ENCODE assay signal across 1 cellular context in the genomic region with DNA sequence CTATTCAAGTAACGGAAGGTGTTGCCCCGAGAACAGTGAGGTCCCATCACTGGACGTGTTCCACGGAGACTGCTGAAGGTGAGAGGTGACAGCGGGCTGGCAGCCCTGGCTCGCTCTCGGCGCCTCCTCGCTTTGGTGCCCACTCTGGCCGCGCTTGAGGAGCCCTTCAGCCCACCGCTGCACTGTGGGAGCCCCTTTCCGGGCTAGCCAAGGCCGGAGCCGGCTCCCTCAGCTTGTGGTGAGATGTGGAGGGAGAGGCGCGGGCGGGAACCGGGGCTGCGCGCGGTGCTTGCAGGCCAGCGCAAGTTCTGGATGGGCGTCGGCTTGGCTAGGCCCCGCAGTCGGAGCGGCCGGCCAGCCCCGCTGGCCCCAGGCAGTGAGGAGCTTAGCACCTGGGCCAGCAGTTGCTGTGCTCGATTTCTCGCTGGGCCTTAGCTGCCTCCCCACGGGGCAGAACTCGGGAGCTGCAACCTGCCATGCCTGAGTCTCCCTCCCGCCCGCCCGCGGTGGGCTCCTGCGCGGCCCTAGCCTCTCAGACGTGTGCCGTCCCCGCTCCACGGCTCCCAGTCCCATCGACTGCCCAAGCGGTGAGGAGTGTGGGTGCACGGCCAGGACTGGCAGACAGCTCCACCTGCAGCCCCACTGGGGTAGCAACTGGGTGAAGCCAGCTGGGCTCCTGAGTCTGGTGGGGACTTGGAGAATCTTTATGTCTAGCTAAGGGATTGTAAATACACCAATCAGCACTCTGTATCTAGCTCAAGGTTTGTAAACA.
TF ChIP-seq lines count a peak whose summit lies in the region.

No MANE protein-coding gene starts in this region.

TF ChIP-seq in IMR-90, 13 proteins besides CTCF, POLR2A, EP300 and RAD21 (continued from another document):
- TF ChIP-seq NFE2L2 (IDR thresholded peaks at IDR 0.05; ENCODE audit: low read depth, low read length) (no peak), RCOR1 (IDR thresholded peaks at IDR 0.05; ENCODE audit: insufficient replicate concordance, low read length) (no peak), MAZ (IDR thresholded peaks at IDR 0.05; ENCODE audit: borderline replicate concordance, low read depth, low read length) (no peak), MAFK (IDR thresholded peaks at IDR 0.05; ENCODE audit: low read depth, low read length) (no peak), MXI1 (IDR thresholded peaks at IDR 0.05; ENCODE audit: borderline replicate concordance, low read depth, low read length) (no peak), CEBPB (IDR thresholded peaks at IDR 0.05; ENCODE audit: low read depth, low read length) (no peak), RFX5 (IDR thresholded peaks at IDR 0.05; ENCODE audit: low read depth, low read length) (no peak), BHLHE40 (IDR thresholded peaks at IDR 0.05; ENCODE audit: low read depth, low read length) (no peak), CHD1 (IDR thresholded peaks at IDR 0.05; ENCODE audit: low read depth, low read length) (no peak)
- TF ChIP-seq, protein P1, sequence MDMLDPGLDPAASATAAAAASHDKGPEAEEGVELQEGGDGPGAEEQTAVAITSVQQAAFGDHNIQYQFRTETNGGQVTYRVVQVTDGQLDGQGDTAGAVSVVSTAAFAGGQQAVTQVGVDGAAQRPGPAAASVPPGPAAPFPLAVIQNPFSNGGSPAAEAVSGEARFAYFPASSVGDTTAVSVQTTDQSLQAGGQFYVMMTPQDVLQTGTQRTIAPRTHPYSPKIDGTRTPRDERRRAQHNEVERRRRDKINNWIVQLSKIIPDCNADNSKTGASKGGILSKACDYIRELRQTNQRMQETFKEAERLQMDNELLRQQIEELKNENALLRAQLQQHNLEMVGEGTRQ (IDR thresholded peaks at IDR 0.05; ENCODE audit: low read depth, low read length) = no peak
- TF ChIP-seq, protein P2, sequence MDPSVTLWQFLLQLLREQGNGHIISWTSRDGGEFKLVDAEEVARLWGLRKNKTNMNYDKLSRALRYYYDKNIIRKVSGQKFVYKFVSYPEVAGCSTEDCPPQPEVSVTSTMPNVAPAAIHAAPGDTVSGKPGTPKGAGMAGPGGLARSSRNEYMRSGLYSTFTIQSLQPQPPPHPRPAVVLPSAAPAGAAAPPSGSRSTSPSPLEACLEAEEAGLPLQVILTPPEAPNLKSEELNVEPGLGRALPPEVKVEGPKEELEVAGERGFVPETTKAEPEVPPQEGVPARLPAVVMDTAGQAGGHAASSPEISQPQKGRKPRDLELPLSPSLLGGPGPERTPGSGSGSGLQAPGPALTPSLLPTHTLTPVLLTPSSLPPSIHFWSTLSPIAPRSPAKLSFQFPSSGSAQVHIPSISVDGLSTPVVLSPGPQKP (IDR thresholded peaks at IDR 0.05; ENCODE audit: borderline replicate concordance, low read depth, low read length) = no peak
